9 cellular contexts compared by ENCODE assay signal in the genomic region with DNA sequence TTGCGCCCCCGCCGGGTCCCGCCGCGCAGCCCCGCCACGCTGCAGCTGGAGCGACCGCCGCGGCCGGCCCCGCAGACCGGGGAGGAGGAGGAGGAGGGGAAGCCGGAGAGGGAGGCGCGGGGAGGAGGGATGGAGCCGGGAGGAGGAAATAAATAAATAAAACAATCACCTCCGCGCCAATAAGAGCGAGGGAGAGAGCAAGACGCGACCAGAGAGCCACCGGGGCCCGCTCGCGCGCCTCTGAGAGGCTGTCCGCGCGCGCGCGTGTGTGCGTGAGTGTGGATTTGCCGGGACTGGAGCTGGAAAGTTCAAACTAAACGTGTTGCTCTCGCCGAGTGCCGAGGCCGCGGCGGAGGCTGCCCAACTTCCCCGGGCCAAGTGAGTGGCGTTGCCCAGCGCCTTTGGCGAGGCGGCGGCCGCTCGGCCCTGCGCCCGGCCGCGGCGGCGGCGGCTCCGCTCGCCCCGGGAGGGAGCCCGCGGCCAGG.
A peak's percentile ranks its signal among the peaks of the same experiment; 100 is the strongest.
DNase-seq lines count a peak whose midpoint lies in the region; ATAC-seq and TF ChIP-seq lines count a peak whose summit lies in the region.
"Had no signal": no experiment of that assay in that cellular context is flagged by ENCODE, and none has a peak within 500 bp of the region (broad histone marks: within the 10 kb centered on the region; RNA-seq: fewer than 3 reads in every experiment).

No MANE protein-coding gene starts in this region.

- H4K8ac ChIP-seq in IMR-90 (ENCODE audit: low read depth in 2 of 2, low read length in 2 of 2): no peak overlapping the region
- H4K8ac ChIP-seq in trophoblast cell (ENCODE audit: low read depth, low read length): no peak overlapping the region

- no peak overlapping the region for H3K23ac ChIP-seq in IMR-90 (ENCODE audit: low read depth, low read length)
- no peak overlapping the region for H3K23ac ChIP-seq in trophoblast cell (ENCODE audit: low read length)

- H3K18ac ChIP-seq in IMR-90 (ENCODE audit: low read depth, low read length): no peak overlapping the region
- H3K18ac ChIP-seq in trophoblast cell (ENCODE audit: low read length): no peak overlapping the region

- H3K4ac ChIP-seq in IMR-90 (ENCODE audit: low read depth, low read length): no peak overlapping the region
- H3K4ac ChIP-seq in trophoblast cell (ENCODE audit: low read depth, low read length): no peak overlapping the region

- H2AK9ac ChIP-seq in IMR-90 (replicated peaks; ENCODE audit: low read depth, low read length, poor library complexity): no peak overlapping the region

- no peaks in the 10 kb centered on the region for H3K36me3 Mint-ChIP-seq in activated B cell treated with CpG ODN at 0.5 μM for 24 hours (ENCODE audit: low read depth)
- no peaks in the 10 kb centered on the region for H3K36me3 Mint-ChIP-seq in glutamatergic neuron (ENCODE audit: unreplicated experiment)
- no peaks in the 10 kb centered on the region for H3K36me3 Mint-ChIP-seq in CD8-positive, alpha-beta memory T cell

- H3K4me1 ChIP-seq in IMR-90 (ENCODE audit: control insufficient read depth, insufficient read depth, low read length) (no peaks in the 10 kb centered on the region), trophoblast cell (ENCODE audit: control insufficient read depth in 1 of 2, insufficient read depth in 2 of 2, low read length in 2 of 2) (peaks cover 4 to 6% of the 10 kb centered on the region in 2 experiments)
- no peaks in the 10 kb centered on the region for H3K4me1 ChIP-seq in CD8-positive, alpha-beta memory T cell (ENCODE audit: insufficient read depth, low read length)

- peaks cover 12% of the 10 kb centered on the region for H3K27me3 ChIP-seq in IMR-90 (ENCODE audit: control insufficient read depth, insufficient read depth, low read length)
- peaks cover 11% of the 10 kb centered on the region for H3K27me3 ChIP-seq in trophoblast cell (ENCODE audit: insufficient read depth, low read length)
- H3K27me3 ChIP-seq in CD8-positive, alpha-beta memory T cell (ENCODE audit: insufficient read depth, low read length, poor library complexity, severe bottlenecking): no peaks in the 10 kb centered on the region

- H3K79me1 ChIP-seq in IMR-90 (ENCODE audit: low read depth in 1 of 2, low read length in 2 of 2): no peaks in the 10 kb centered on the region
- H3K79me1 ChIP-seq in trophoblast cell (ENCODE audit: low read length): peaks cover 3% of the 10 kb centered on the region

- dilution Hi-C loops in IMR-90 (cut with HindIII; ENCODE audit: low sequenced_read_pairs, unreplicated experiment): no loop called here

- no peak overlapping the region for H3K9ac ChIP-seq in IMR-90 (ENCODE audit: low read depth, low read length)
- H3K9ac ChIP-seq in trophoblast cell (ENCODE audit: low read length): no peak overlapping the region

- no TSS peak for BruUV-seq in IMR-90 (replicated peaks; lab: Mats Ljungman, UMichigan)

- POLR2A ChIA-PET in AG04449 (lab: Yijun Ruan, JAX) (no interaction called here), IMR-90 (lab: Charles Lee; ENCODE audit: unreplicated experiment) (no interaction called here), activated B cell treated with CpG ODN at 0.5 μM for 24 hours (lab: Charles Lee) (no interaction called here)
- POLR2A ChIA-PET in CD8-positive, alpha-beta memory T cell (lab: Charles Lee): no interaction called here

- peak overlapping the region; percentile 75; the same call in 1 of the 2 replicates for H3K4me2 ChIP-seq in IMR-90 (ENCODE audit: low read depth, low read length)
- peak overlapping the region; percentile 99 for H3K4me2 ChIP-seq in trophoblast cell (ENCODE audit: low read length)

- H2BK120ac ChIP-seq in IMR-90 (ENCODE audit: low read depth, low read length) (no peak overlapping the region), trophoblast cell (ENCODE audit: insufficient read depth, low read length, poor library complexity) (no peak overlapping the region)

- H3K79me2 ChIP-seq in trophoblast cell (ENCODE audit: control insufficient read depth, insufficient read depth, low read length, poor library complexity): no peaks in the 10 kb centered on the region

- no peaks in the 10 kb centered on the region for H3K9me3 ChIP-seq in IMR-90 (ENCODE audit: control insufficient read depth, insufficient read depth, low read length)
- H3K9me3 ChIP-seq in trophoblast cell (ENCODE audit: insufficient read depth, low read depth, low read length): no peaks in the 10 kb centered on the region
- no peaks in the 10 kb centered on the region for H3K9me3 ChIP-seq in CD8-positive, alpha-beta memory T cell (ENCODE audit: low read length)

- ATAC-seq in GM19035 (IDR thresholded peaks at IDR 0.05; ENCODE audit: unreplicated experiment) (peak; percentile 22), IMR-90 (ENCODE audit: low read depth) (peak; percentile 79), activated B cell treated with CpG ODN at 0.5 μM for 24 hours (ENCODE audit: low read depth) (no peak)
- ATAC-seq: HCT116 had no signal

- CTCF ChIA-PET in AG04449 (lab: Yijun Ruan, JAX): no interaction called here
- CTCF ChIA-PET in IMR-90 (lab: Yijun Ruan, JAX): no interaction called here
- CTCF ChIA-PET in activated B cell treated with CpG ODN at 0.5 μM for 24 hours (lab: Charles Lee): no interaction called here
- CTCF ChIA-PET in CD8-positive, alpha-beta memory T cell (lab: Charles Lee): no interaction called here

- no peaks in the 10 kb centered on the region for H3K9me1 ChIP-seq in IMR-90 (ENCODE audit: insufficient read depth, low read length)

- H3K9me3 Mint-ChIP-seq in activated B cell treated with CpG ODN at 0.5 μM for 24 hours (no peaks in the 10 kb centered on the region), glutamatergic neuron (ENCODE audit: unreplicated experiment) (peaks cover 14% of the 10 kb centered on the region)
- peaks cover 9 to 17% (median 11%) of the 10 kb centered on the region in 5 donors for H3K9me3 Mint-ChIP-seq in CD8-positive, alpha-beta memory T cell

- TF ChIP-seq POLR2A in IMR-90 (IDR thresholded peaks at IDR 0.05; ENCODE audit: low read depth, low read length): no peak

- H3K4me3 ChIP-seq in AG04449 (ENCODE audit: low read depth, low read length) (peak overlapping the region; percentile 46), IMR-90 (ENCODE audit: insufficient read depth, low read depth, low read length) (peak overlapping the region; percentile 41), trophoblast cell (ENCODE audit: low read depth, low read length) (peak overlapping the region; percentile 79)
- no peak overlapping the region for H3K4me3 ChIP-seq in CD8-positive, alpha-beta memory T cell (ENCODE audit: low read length)

- H4K5ac ChIP-seq in IMR-90 (ENCODE audit: low read depth, low read length): no peak overlapping the region

- no peak overlapping the region for H3K27ac ChIP-seq in IMR-90 (ENCODE audit: insufficient read depth, low read length)
- H3K27ac ChIP-seq in trophoblast cell (ENCODE audit: low read depth, low read length): no peak overlapping the region
- no peak overlapping the region for H3K27ac ChIP-seq in CD8-positive, alpha-beta memory T cell (ENCODE audit: low read depth, low read length)

- no peak overlapping the region for H3K27ac Mint-ChIP-seq in activated B cell treated with CpG ODN at 0.5 μM for 24 hours
- no peak overlapping the region for H3K27ac Mint-ChIP-seq in glutamatergic neuron (ENCODE audit: unreplicated experiment)
- H3K27ac Mint-ChIP-seq in CD8-positive, alpha-beta memory T cell: no peak overlapping the region

- H2AK5ac ChIP-seq in IMR-90 (ENCODE audit: low read depth, low read length) (no peak overlapping the region), trophoblast cell (ENCODE audit: low read length) (no peak overlapping the region)

- WGBS in IMR-90 (ENCODE audit: extremely low coverage in 2 of 2, insufficient read length in 1 of 2), 2 experiments: no CpG with 5 or more reads among the region's 64 CpGs
- WGBS in trophoblast cell (ENCODE audit: extremely low coverage, insufficient coverage, insufficient read length): no CpG with 5 or more reads among the region's 64 CpGs

- H3K36me3 ChIP-seq in IMR-90 (ENCODE audit: control insufficient read depth, insufficient read depth, low read length) (no peaks in the 10 kb centered on the region), trophoblast cell (ENCODE audit: control insufficient read depth in 1 of 2, insufficient read depth in 2 of 2, low read length in 2 of 2) (no peaks in the 10 kb centered on the region)
- no peaks in the 10 kb centered on the region for H3K36me3 ChIP-seq in CD8-positive, alpha-beta memory T cell (ENCODE audit: insufficient read depth, low read length)

- no peak overlapping the region for H2BK15ac ChIP-seq in IMR-90 (ENCODE audit: low read depth, low read length)

- H3K4me1 Mint-ChIP-seq in activated B cell treated with CpG ODN at 0.5 μM for 24 hours (peaks cover 11% of the 10 kb centered on the region), glutamatergic neuron (ENCODE audit: low read depth, unreplicated experiment) (peaks cover 3% of the 10 kb centered on the region)
- peaks cover 2 to 6% (median 4%) of the 10 kb centered on the region in 3 donors for H3K4me1 Mint-ChIP-seq in CD8-positive, alpha-beta memory T cell

- DNase-seq in AG04449 (ENCODE audit: low read depth, low spot score): no peak
- DNase-seq in IMR-90: peak; percentile 44
- no peak for DNase-seq in activated B cell treated with CpG ODN at 0.5 μM for 24 hours
- peak; percentile 56 for DNase-seq in glutamatergic neuron
- no peak for DNase-seq in trophoblast cell
- no peak for DNase-seq in CD8-positive, alpha-beta memory T cell
- no peak for DNase-seq in HCEC 1CT

- H3K14ac ChIP-seq in IMR-90 (replicated peaks; ENCODE audit: low read depth, low read length) (no peak overlapping the region), trophoblast cell (ENCODE audit: low read length) (no peak overlapping the region)

- no peak overlapping the region for H2BK20ac ChIP-seq in IMR-90 (ENCODE audit: low read depth, low read length)

- in situ Hi-C loops in IMR-90 (cut with MboI; ENCODE audit: low sequenced_read_pairs): no loop called here

- H2BK12ac ChIP-seq in trophoblast cell (ENCODE audit: low read length): no peak overlapping the region

- no peaks in the 10 kb centered on the region for H4K20me1 ChIP-seq in IMR-90 (ENCODE audit: insufficient read depth, low read length)

- H3K56ac ChIP-seq in IMR-90 (ENCODE audit: extremely low read depth, insufficient read depth, low read length): no peak overlapping the region

- H4K91ac ChIP-seq in IMR-90 (ENCODE audit: insufficient read depth, low read depth, low read length) (no peak overlapping the region), trophoblast cell (ENCODE audit: low read depth, low read length) (no peak overlapping the region)

- H2AFZ ChIP-seq in IMR-90 (replicated peaks; ENCODE audit: low read length, poor library complexity): peak overlapping the region; percentile 91
- peak overlapping the region; percentile 48 for H2AFZ ChIP-seq in trophoblast cell (ENCODE audit: insufficient read depth, low read length, poor library complexity)

- H3K27me3 Mint-ChIP-seq in activated B cell treated with CpG ODN at 0.5 μM for 24 hours (peaks cover 38% of the 10 kb centered on the region), glutamatergic neuron (ENCODE audit: unreplicated experiment) (peaks cover 1% of the 10 kb centered on the region)
- H3K27me3 Mint-ChIP-seq in CD8-positive, alpha-beta memory T cell: peaks cover 22 to 34% of the 10 kb centered on the region in 2 donors

- H2BK5ac ChIP-seq in IMR-90 (ENCODE audit: low read depth, low read length, poor library complexity, severe bottlenecking) (no peak overlapping the region), trophoblast cell (ENCODE audit: low read depth, low read length, poor library complexity) (no peak overlapping the region)

- intact Hi-C loops in IMR-90 (cut with micrococcal nuclease) (no loop called here), activated B cell treated with CpG ODN at 0.5 μM for 24 hours (cut with micrococcal nuclease) (no loop called here)

- H4K12ac ChIP-seq in trophoblast cell (ENCODE audit: low read depth, low read length): no peak overlapping the region

- H3K4me3 Mint-ChIP-seq in activated B cell treated with CpG ODN at 0.5 μM for 24 hours: peak overlapping the region; percentile 50
- peak overlapping the region; percentile 82 for H3K4me3 Mint-ChIP-seq in glutamatergic neuron (ENCODE audit: unreplicated experiment)
- no peak overlapping the region for H3K4me3 Mint-ChIP-seq in CD8-positive, alpha-beta memory T cell

- TF ChIP-seq CTCF in AG04449 (IDR thresholded peaks at IDR 0.05; ENCODE audit: insufficient read depth, low read length, missing control alignments) (no peak), IMR-90 (conservative IDR thresholded peaks at IDR 0.05; ENCODE audit: low read depth, low read length) (no peak), activated B cell treated with CpG ODN at 0.5 μM for 24 hours (IDR thresholded peaks at IDR 0.05) (no peak), glutamatergic neuron (IDR thresholded peaks at IDR 0.05; ENCODE audit: partially characterized antibody, unreplicated experiment) (no peak)

- TF ChIP-seq RAD21 in IMR-90 (IDR thresholded peaks at IDR 0.05; ENCODE audit: low read length): no peak

Comparison
In these comparisons a context has a peak if more than half of its experiments do, and no peak if none do; other contexts are left out.
1. DNase-seq: peak in IMR-90 (single experiment) and glutamatergic neuron (single experiment); none in AG04449 (single experiment), activated B cell treated with CpG ODN at 0.5 μM for 24 hours (single experiment), trophoblast cell (0 of 2), CD8-positive, alpha-beta memory T cell (0 of 5) and HCEC 1CT (single experiment).
2. H3K4me3 Mint-ChIP-seq: peak in activated B cell treated with CpG ODN at 0.5 μM for 24 hours (single experiment) and glutamatergic neuron (single experiment); none in CD8-positive, alpha-beta memory T cell (0 of 7).